Comparison of ENCODE assay signal across 1 cellular context in genomic region chr12:102406033-102406584, GRCh38.
TF ChIP-seq lines count a peak whose summit lies in the region.

No MANE protein-coding gene starts in this region.

TF ChIP-seq in GM12878, 131 proteins besides CTCF, POLR2A, EP300 and RAD21 (continued from another document):
- TF ChIP-seq, protein P1, sequence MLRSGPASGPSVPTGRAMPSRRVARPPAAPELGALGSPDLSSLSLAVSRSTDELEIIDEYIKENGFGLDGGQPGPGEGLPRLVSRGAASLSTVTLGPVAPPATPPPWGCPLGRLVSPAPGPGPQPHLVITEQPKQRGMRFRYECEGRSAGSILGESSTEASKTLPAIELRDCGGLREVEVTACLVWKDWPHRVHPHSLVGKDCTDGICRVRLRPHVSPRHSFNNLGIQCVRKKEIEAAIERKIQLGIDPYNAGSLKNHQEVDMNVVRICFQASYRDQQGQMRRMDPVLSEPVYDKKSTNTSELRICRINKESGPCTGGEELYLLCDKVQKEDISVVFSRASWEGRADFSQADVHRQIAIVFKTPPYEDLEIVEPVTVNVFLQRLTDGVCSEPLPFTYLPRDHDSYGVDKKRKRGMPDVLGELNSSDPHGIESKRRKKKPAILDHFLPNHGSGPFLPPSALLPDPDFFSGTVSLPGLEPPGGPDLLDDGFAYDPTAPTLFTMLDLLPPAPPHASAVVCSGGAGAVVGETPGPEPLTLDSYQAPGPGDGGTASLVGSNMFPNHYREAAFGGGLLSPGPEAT (IDR thresholded peaks at IDR 0.05; ENCODE audit: low read depth), result peak; percentile 34; the same call in 1 of the 2 replicates
- no peak for TF ChIP-seq STAT3 (IDR thresholded peaks at IDR 0.05; ENCODE audit: low read depth, low read length)
- 0 out of 2 replicates have a peak, but pooled peaks have one; percentile 37 for TF ChIP-seq MXI1 (IDR thresholded peaks at IDR 0.05; ENCODE audit: low read depth, low read length)
- peak; percentile 76 for TF ChIP-seq ATF7 (IDR thresholded peaks at IDR 0.05; ENCODE audit: low read depth)
- no peak for TF ChIP-seq ZBTB40 (IDR thresholded peaks at IDR 0.05; ENCODE audit: borderline replicate concordance)
- TF ChIP-seq DPF2 (IDR thresholded peaks at IDR 0.05), result 0 out of 2 replicates have a peak, but pooled peaks have one; percentile 32
- peak; percentile 54; the same call in 1 of the 2 replicates for TF ChIP-seq ZNF687 (IDR thresholded peaks at IDR 0.05)
- peak; percentile 19; the same call in 1 of the 2 replicates for TF ChIP-seq PKNOX1 (IDR thresholded peaks at IDR 0.05)
- TF ChIP-seq RELA (IDR thresholded peaks at IDR 0.05; ENCODE audit: borderline replicate concordance, partially characterized antibody), result no peak
- TF ChIP-seq, protein P2, sequence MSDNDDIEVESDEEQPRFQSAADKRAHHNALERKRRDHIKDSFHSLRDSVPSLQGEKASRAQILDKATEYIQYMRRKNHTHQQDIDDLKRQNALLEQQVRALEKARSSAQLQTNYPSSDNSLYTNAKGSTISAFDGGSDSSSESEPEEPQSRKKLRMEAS (IDR thresholded peaks at IDR 0.05; ENCODE audit: low read depth, low read length), result peak; percentile 50; the same call in 1 of the 2 replicates
- peak; percentile 61 for TF ChIP-seq SMAD1 (IDR thresholded peaks at IDR 0.05; ENCODE audit: low read depth, partially characterized antibody)
- TF ChIP-seq GATAD2B (conservative IDR thresholded peaks at IDR 0.05; ENCODE audit: low read depth), result 0 out of 2 replicates have a peak, but pooled peaks have one; percentile 30
- TF ChIP-seq SMAD5 (IDR thresholded peaks at IDR 0.05; ENCODE audit: low read depth), result no peak
- TF ChIP-seq, protein P3, sequence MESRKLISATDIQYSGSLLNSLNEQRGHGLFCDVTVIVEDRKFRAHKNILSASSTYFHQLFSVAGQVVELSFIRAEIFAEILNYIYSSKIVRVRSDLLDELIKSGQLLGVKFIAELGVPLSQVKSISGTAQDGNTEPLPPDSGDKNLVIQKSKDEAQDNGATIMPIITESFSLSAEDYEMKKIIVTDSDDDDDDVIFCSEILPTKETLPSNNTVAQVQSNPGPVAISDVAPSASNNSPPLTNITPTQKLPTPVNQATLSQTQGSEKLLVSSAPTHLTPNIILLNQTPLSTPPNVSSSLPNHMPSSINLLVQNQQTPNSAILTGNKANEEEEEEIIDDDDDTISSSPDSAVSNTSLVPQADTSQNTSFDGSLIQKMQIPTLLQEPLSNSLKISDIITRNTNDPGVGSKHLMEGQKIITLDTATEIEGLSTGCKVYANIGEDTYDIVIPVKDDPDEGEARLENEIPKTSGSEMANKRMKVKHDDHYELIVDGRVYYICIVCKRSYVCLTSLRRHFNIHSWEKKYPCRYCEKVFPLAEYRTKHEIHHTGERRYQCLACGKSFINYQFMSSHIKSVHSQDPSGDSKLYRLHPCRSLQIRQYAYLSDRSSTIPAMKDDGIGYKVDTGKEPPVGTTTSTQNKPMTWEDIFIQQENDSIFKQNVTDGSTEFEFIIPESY (IDR thresholded peaks at IDR 0.05), result no peak
- TF ChIP-seq CBX5 (IDR thresholded peaks at IDR 0.05; ENCODE audit: low read depth), result 0 out of 2 replicates have a peak, but pooled peaks have one; percentile 36
- TF ChIP-seq NR2F1 (conservative IDR thresholded peaks at IDR 0.05), result 0 out of 2 replicates have a peak, but pooled peaks have one; percentile 29
- peak; percentile 77; the same call in 1 of the 2 replicates for TF ChIP-seq PAX5 (IDR thresholded peaks at IDR 0.05; ENCODE audit: borderline replicate concordance, low read depth, low read length)
- 0 out of 2 replicates have a peak, but pooled peaks have one; percentile 13 for TF ChIP-seq BACH1 (IDR thresholded peaks at IDR 0.05; ENCODE audit: borderline replicate concordance)
- TF ChIP-seq, protein P4, sequence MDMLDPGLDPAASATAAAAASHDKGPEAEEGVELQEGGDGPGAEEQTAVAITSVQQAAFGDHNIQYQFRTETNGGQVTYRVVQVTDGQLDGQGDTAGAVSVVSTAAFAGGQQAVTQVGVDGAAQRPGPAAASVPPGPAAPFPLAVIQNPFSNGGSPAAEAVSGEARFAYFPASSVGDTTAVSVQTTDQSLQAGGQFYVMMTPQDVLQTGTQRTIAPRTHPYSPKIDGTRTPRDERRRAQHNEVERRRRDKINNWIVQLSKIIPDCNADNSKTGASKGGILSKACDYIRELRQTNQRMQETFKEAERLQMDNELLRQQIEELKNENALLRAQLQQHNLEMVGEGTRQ (IDR thresholded peaks at IDR 0.05; ENCODE audit: borderline replicate concordance, low read depth, low read length), result peak; percentile 17; the same call in 1 of the 2 replicates
- peak; percentile 21; the same call in 1 of the 3 replicates for TF ChIP-seq POU2F2 (IDR thresholded peaks at IDR 0.05; ENCODE audit: borderline replicate concordance, low read depth, low read length)
- peak; percentile 71 for TF ChIP-seq RAD51 (IDR thresholded peaks at IDR 0.05)
- TF ChIP-seq ZNF207 (IDR thresholded peaks at IDR 0.05; ENCODE audit: borderline replicate concordance), result no peak
- TF ChIP-seq, protein P5, sequence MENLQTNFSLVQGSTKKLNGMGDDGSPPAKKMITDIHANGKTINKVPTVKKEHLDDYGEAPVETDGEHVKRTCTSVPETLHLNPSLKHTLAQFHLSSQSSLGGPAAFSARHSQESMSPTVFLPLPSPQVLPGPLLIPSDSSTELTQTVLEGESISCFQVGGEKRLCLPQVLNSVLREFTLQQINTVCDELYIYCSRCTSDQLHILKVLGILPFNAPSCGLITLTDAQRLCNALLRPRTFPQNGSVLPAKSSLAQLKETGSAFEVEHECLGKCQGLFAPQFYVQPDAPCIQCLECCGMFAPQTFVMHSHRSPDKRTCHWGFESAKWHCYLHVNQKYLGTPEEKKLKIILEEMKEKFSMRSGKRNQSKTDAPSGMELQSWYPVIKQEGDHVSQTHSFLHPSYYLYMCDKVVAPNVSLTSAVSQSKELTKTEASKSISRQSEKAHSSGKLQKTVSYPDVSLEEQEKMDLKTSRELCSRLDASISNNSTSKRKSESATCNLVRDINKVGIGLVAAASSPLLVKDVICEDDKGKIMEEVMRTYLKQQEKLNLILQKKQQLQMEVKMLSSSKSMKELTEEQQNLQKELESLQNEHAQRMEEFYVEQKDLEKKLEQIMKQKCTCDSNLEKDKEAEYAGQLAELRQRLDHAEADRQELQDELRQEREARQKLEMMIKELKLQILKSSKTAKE (IDR thresholded peaks at IDR 0.05; ENCODE audit: low read depth, poor library complexity, severe bottlenecking), result peak; percentile 83
- TF ChIP-seq CHD2 (IDR thresholded peaks at IDR 0.05; ENCODE audit: borderline replicate concordance, low read depth, low read length), result peak; percentile 53; the same call in 1 of the 2 replicates
- peak; percentile 60 for TF ChIP-seq IKZF1 (conservative IDR thresholded peaks at IDR 0.05)
- peak; percentile 88 to 94 for TF ChIP-seq BHLHE40 (IDR thresholded peaks at IDR 0.05; ENCODE audit: borderline replicate concordance in 1 of 2, low read depth in 2 of 2, low read length in 1 of 2)
- TF ChIP-seq, protein P6, sequence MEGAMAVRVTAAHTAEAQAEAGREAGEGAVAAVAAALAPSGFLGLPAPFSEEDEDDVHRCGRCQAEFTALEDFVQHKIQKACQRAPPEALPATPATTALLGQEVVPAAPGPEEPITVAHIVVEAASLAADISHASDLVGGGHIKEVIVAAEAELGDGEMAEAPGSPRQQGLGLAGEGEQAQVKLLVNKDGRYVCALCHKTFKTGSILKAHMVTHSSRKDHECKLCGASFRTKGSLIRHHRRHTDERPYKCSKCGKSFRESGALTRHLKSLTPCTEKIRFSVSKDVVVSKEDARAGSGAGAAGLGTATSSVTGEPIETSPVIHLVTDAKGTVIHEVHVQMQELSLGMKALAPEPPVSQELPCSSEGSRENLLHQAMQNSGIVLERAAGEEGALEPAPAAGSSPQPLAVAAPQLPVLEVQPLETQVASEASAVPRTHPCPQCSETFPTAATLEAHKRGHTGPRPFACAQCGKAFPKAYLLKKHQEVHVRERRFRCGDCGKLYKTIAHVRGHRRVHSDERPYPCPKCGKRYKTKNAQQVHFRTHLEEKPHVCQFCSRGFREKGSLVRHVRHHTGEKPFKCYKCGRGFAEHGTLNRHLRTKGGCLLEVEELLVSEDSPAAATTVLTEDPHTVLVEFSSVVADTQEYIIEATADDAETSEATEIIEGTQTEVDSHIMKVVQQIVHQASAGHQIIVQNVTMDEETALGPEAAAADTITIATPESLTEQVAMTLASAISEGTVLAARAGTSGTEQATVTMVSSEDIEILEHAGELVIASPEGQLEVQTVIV (IDR thresholded peaks at IDR 0.05; ENCODE audit: borderline replicate concordance, partially characterized antibody), result no peak
- TF ChIP-seq BCL11A (IDR thresholded peaks at IDR 0.05; ENCODE audit: low read depth, low read length), result 0 out of 2 replicates have a peak, but pooled peaks have one; percentile 43
